17 cellular contexts compared by ENCODE assay signal in the genomic region with DNA sequence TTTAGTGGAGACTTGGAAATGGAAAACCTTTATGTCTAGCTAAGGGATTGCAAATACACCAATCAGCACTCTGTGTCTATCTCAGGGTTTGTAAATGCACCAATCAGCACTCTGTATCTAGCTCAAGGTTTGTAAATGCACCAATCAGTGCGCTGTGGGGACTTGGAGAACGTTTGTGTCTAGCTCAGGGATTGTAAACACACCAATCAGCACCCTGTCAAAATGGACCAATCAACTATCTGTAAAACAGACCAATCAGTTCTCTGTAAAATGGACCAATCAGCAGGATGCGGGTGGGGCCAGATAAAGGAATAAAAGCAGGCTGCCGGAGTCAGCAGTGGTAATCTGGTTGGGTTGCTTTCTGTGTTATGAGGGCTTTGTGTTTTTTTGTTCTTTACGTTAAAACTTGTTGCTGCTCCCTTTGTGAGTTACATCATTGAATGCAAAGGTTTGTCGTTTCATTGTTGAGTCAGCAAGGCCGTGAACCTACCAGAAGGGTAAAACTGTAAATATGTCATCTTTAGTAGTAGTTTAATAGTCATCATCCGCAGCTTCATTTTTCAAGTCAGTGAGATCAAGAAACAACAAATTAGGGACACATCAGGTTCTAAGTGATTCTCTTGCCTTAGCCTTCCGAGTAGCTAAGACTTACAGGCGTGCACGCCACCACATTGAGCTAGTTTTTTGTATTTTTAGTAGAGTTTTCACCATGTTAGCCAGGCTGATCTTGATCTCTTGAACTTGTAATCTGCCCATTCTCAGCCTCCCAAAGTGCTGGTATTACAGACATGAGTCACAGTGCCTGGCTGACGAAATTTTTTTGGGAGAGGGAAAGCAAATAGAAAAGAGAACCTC.
"Had no signal": no experiment of that assay in that cellular context is flagged by ENCODE, and none has a peak within 500 bp of the region (broad histone marks: within the 10 kb centered on the region; RNA-seq: fewer than 3 reads in every experiment).

No MANE protein-coding gene starts in this region.

- H3K27ac Mint-ChIP-seq: activated naive CD8-positive, alpha-beta T cell treated with anti-CD3 and anti-CD28 coated beads, Interleukin-2, amount 50 U/mL, for 24 hours; immature natural killer cell; naive thymus-derived CD4-positive, alpha-beta T cell; stimulated activated effector memory CD8-positive, alpha-beta T cell treated with anti-CD3 and anti-CD28 coated beads, Interleukin-12 subunit alpha, Interleukin-12 subunit beta, amount 100 ng/mL, for 72 hours had no signal

- H3K27me3 Mint-ChIP-seq: activated naive CD8-positive, alpha-beta T cell treated with anti-CD3 and anti-CD28 coated beads, Interleukin-2, amount 50 U/mL, for 24 hours had no signal

- H3K27ac ChIP-seq: ascending aorta, cardiac muscle cell, lower lobe of right lung, neutrophil, tibial nerve, WERI-Rb-1 had no signal

- H3K4me1 Mint-ChIP-seq: activated naive CD8-positive, alpha-beta T cell treated with anti-CD3 and anti-CD28 coated beads, Interleukin-2, amount 50 U/mL, for 24 hours; immature natural killer cell; naive thymus-derived CD4-positive, alpha-beta T cell; stimulated activated effector memory CD8-positive, alpha-beta T cell treated with anti-CD3 and anti-CD28 coated beads, Interleukin-12 subunit alpha, Interleukin-12 subunit beta, amount 100 ng/mL, for 72 hours had no signal

- H3K4me3 ChIP-seq: ascending aorta, cardiac muscle cell, lower lobe of right lung, smooth muscle cell, tibial nerve had no signal

- H3K36me3 ChIP-seq: ascending aorta, cardiac muscle cell, lower lobe of right lung, neutrophil, tibial nerve, WERI-Rb-1 had no signal

- H3K4me1 ChIP-seq: ascending aorta had no signal

- ATAC-seq: activated naive CD8-positive, alpha-beta T cell treated with anti-CD3 and anti-CD28 coated beads, Interleukin-2, amount 50 U/mL, for 24 hours; left cardiac atrium; lower lobe of right lung; naive thymus-derived CD4-positive, alpha-beta T cell; right cardiac atrium; stimulated activated effector memory CD8-positive, alpha-beta T cell treated with anti-CD3 and anti-CD28 coated beads, Interleukin-12 subunit alpha, Interleukin-12 subunit beta, amount 100 ng/mL, for 72 hours had no signal

- H3K27me3 ChIP-seq: ascending aorta, cardiac muscle cell, neutrophil, tibial nerve had no signal

- H3K9me3 Mint-ChIP-seq: activated naive CD8-positive, alpha-beta T cell treated with anti-CD3 and anti-CD28 coated beads, Interleukin-2, amount 50 U/mL, for 24 hours; immature natural killer cell; stimulated activated effector memory CD8-positive, alpha-beta T cell treated with anti-CD3 and anti-CD28 coated beads, Interleukin-12 subunit alpha, Interleukin-12 subunit beta, amount 100 ng/mL, for 72 hours had no signal

- H3K4me3 Mint-ChIP-seq: activated naive CD8-positive, alpha-beta T cell treated with anti-CD3 and anti-CD28 coated beads, Interleukin-2, amount 50 U/mL, for 24 hours; immature natural killer cell; naive thymus-derived CD4-positive, alpha-beta T cell; stimulated activated effector memory CD8-positive, alpha-beta T cell treated with anti-CD3 and anti-CD28 coated beads, Interleukin-12 subunit alpha, Interleukin-12 subunit beta, amount 100 ng/mL, for 72 hours had no signal

- H3K9me3 ChIP-seq: ascending aorta, lower lobe of right lung, neutrophil, tibial nerve had no signal

- DNase-seq: activated CD4-positive, alpha-beta T cell treated with anti-CD3 and anti-CD28 coated beads for 48 hours; activated naive CD4-positive, alpha-beta T cell treated with Interleukin-2 at 50 U/mL for 16 hours; activated naive CD8-positive, alpha-beta T cell treated with anti-CD3 and anti-CD28 coated beads, Interleukin-2, amount 50 U/mL, for 24 hours; glutamatergic neuron; immature natural killer cell; left cardiac atrium; lower lobe of right lung; naive thymus-derived CD4-positive, alpha-beta T cell; right cardiac atrium; T1000; WERI-Rb-1 had no signal

- H3K36me3 Mint-ChIP-seq: immature natural killer cell; naive thymus-derived CD4-positive, alpha-beta T cell; stimulated activated effector memory CD8-positive, alpha-beta T cell treated with anti-CD3 and anti-CD28 coated beads, Interleukin-12 subunit alpha, Interleukin-12 subunit beta, amount 100 ng/mL, for 72 hours had no signal
